In genomic region chr11:26985941-26986340, GRCh38 we compare ENCODE assay signal across 26 cellular contexts. TPM values are rescaled to one million over a fixed set of nuclear protein-coding genes. Genes with fewer than 3 reads are reported as not detected.
DNase-seq lines count a peak whose midpoint lies in the region; ATAC-seq and TF ChIP-seq lines count a peak whose summit lies in the region.
"Had no signal": no experiment of that assay in that cellular context is flagged by ENCODE, and none has a peak within 500 bp of the region (broad histone marks: within the 10 kb centered on the region; RNA-seq: fewer than 3 reads in every experiment).

No MANE protein-coding gene starts in this region.

- H3K27ac ChIP-seq in coronary artery (peak overlapping the region; percentile 4 to 68), vagina (peak overlapping the region; percentile 28)
- H3K27ac ChIP-seq: BLaER1, ovary, right lobe of liver, SJCRH30 had no signal

- TF ChIP-seq CTCF in coronary artery (IDR thresholded peaks at IDR 0.05) (no peak), vagina (IDR thresholded peaks at IDR 0.05) (no peak)

- H3K9me3 ChIP-seq in vagina: no peaks in the 10 kb centered on the region
- H3K9me3 ChIP-seq: ovary, right lobe of liver had no signal

- ATAC-seq in GM18502 (IDR thresholded peaks at IDR 0.05; ENCODE audit: poor library complexity, unreplicated experiment) (no peak), HG03354 (IDR thresholded peaks at IDR 0.05; ENCODE audit: poor library complexity, severe bottlenecking, unreplicated experiment) (no peak)
- ATAC-seq: activated T-cell treated with anti-CD3 and anti-CD28 coated beads, Interleukin-2, amount 50 U/mL, for 72 hours; HCT116; K562; Panc1; right lobe of liver had no signal

- no peaks in the 10 kb centered on the region for H3K27me3 ChIP-seq in vagina
- H3K27me3 ChIP-seq: BLaER1, ovary, right lobe of liver, SJCRH30 had no signal

- intact Hi-C loops in vagina (cut with DNase I): no loop called here

- DNase-seq in HCEC 1CT (peak; percentile 50), coronary artery (ENCODE audit: low spot score) (no peak), iris pigment epithelial cell (ENCODE audit: low read depth) (peak; percentile 34), vagina (ENCODE audit: extremely low spot score in 2 of 2) (no peak), NCI-H2081 (lab: John Stamatoyannopoulos, UW) (no peak)
- DNase-seq: activated naive CD4-positive, alpha-beta T cell treated with anti-CD3 and anti-CD28 coated beads, Interleukin-2, amount 10 ng/mL, durations not matched to agents 7 days and 5 days; activated T-cell treated with anti-CD3 and anti-CD28 coated beads, Interleukin-2, amount 50 U/mL, for 72 hours; COR-L47; effector memory CD4-positive, alpha-beta T cell; glutamatergic neuron; left cardiac atrium; MM.1S; naive B cell; NCI-H1436; NCI-H510A; ovary; right lobe of liver; SJCRH30 had no signal

- H3K4me3 ChIP-seq in coronary artery (no peak overlapping the region), vagina (no peak overlapping the region)
- H3K4me3 ChIP-seq: BLaER1, K562, ovary, right lobe of liver, SJCRH30 had no signal

- no peaks in the 10 kb centered on the region for H3K36me3 ChIP-seq in vagina
- H3K36me3 ChIP-seq: BLaER1, ovary, right lobe of liver, SJCRH30 had no signal

- peaks cover 11% of the 10 kb centered on the region for H3K4me1 ChIP-seq in vagina
- H3K4me1 ChIP-seq: BLaER1, right lobe of liver, SJCRH30 had no signal

- no peak for TF ChIP-seq POLR2A in vagina (IDR thresholded peaks at IDR 0.05)

RNA-seq across cellular contexts. Expression of gene FIBIN, which starts 8.0 kb away (rescaled TPM):
- 118 TPM for total RNA-seq in vagina
- total RNA-seq: activated CD8-positive, alpha-beta memory T cell treated with anti-CD3 and anti-CD28 coated beads for 36 hours; activated T-cell treated with anti-CD3 and anti-CD28 coated beads, Interleukin-2, amount 50 U/mL, for 72 hours; K562; T-helper 1 cell treated with Interleukin-12 subunit alpha and Interleukin-12 subunit beta and Interleukin-4 antibody, amounts not matched to agents 30 ng/mL and 1 ng/mL, for 36 hours had no signal

RNA-seq across cellular contexts. Expression of gene BBOX1, which starts 54.7 kb away (rescaled TPM):
- total RNA-seq in vagina: 53.0 TPM
- total RNA-seq: activated CD8-positive, alpha-beta memory T cell treated with anti-CD3 and anti-CD28 coated beads for 36 hours; activated T-cell treated with anti-CD3 and anti-CD28 coated beads, Interleukin-2, amount 50 U/mL, for 72 hours; K562; SJCRH30; T-helper 1 cell treated with Interleukin-12 subunit alpha and Interleukin-12 subunit beta and Interleukin-4 antibody, amounts not matched to agents 30 ng/mL and 1 ng/mL, for 36 hours had no signal

Comparison
In these comparisons a context has a peak if more than half of its experiments do, and no peak if none do; other contexts are left out.
1. DNase-seq: peak in HCEC 1CT (single experiment) and iris pigment epithelial cell (single experiment); none in coronary artery (single experiment), vagina (0 of 2) and NCI-H2081 (0 of 2).